ENCODE assay signal across 1 cellular context in the genomic region with DNA sequence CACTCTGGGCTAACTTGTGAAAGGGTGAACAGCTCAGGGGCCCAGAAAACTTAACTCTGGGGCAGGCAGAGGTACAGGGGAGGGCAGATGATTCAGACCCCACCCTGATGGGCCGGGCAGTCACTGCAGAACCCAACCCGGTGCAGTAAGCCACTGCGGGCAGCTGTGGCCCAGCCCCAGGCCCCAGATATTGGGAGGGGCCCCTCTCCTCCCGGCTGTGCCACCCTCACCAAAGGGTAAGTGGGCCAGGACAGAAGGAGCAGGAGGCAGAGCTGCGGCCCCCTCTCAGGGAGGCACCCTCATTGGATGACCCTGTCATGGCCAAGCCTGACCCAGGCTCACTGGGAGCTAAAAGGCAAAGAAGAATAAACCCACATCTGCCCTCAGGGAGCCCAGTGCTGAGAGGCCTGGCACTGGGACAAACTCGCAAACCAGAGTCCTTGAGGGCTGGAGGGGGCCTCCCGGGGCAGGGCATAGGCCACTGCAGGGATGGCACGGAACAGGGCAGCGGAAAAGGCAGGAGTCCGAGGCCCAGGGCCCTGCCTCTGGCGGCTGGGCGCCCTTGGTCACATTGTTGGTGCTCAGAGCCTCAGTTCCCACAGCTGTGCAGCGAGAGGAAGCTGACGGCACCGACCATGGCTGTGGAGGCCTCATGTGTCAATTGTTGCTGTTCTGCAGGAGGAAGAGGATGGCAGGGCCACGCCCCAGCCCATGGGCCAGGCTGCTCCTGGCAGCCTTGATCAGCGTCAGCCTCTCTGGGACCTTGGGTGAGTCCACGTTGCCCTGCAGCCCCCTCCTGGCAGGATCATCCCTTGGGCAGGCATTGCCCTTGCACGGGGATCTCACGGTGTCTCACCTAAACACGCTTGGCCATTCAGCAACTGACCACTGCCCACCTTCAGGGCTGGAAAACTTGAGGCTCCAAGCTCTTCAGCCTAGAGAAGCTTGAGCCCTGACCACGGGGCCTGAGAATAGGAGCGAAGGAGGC.
TF ChIP-seq lines count a peak whose summit lies in the region.

No MANE protein-coding gene starts in this region.

TF ChIP-seq in IMR-90, 13 proteins besides CTCF, POLR2A, EP300 and RAD21:
- TF ChIP-seq SMC3 (IDR thresholded peaks at IDR 0.05; ENCODE audit: low read depth, low read length), result no peak
- no peak for TF ChIP-seq NFE2L2 (IDR thresholded peaks at IDR 0.05; ENCODE audit: low read depth, low read length)
- no peak for TF ChIP-seq CHD1 (IDR thresholded peaks at IDR 0.05; ENCODE audit: low read depth, low read length)
- TF ChIP-seq MXI1 (IDR thresholded peaks at IDR 0.05; ENCODE audit: borderline replicate concordance, low read depth, low read length), result no peak
- no peak for TF ChIP-seq CEBPB (IDR thresholded peaks at IDR 0.05; ENCODE audit: low read depth, low read length)
- TF ChIP-seq MAFK (IDR thresholded peaks at IDR 0.05; ENCODE audit: low read depth, low read length), result no peak
- no peak for TF ChIP-seq BHLHE40 (IDR thresholded peaks at IDR 0.05; ENCODE audit: low read depth, low read length)
